In the genomic region with DNA sequence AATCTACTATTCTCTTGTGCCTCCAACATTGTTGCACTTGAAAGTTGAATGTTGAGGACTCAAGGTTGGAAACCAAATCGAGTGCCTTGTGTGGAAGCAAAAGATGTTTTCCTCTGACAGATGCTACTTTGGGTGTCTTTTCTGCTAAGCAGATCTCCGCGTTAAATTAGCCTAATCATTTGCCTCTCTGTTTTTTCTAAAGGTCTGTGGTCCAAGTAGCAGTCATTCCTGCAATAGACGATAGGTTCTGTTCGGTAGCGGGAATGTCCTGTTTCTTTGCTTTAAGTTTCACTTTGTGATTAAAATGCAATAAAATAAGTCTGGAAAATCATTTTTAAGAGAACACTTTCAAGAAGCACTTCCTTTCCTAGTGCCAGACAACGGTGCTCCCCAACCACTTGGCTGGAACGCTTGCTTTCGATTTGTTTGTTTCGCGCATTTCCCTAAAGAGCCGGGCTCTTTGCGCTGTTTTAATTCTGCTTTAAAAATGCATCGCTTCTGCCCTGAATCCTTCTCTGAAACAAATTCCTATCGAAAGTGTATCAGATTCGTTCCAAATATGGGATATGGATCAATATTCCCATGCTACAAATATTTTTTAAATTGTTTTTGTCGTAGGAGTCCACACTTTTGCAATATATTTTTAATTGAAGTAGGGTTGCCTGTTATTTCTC, we compare ENCODE assay signal across 12 cellular contexts. TPM values are rescaled to one million over a fixed set of nuclear protein-coding genes. Genes with fewer than 3 reads are reported as not detected.
DNase-seq lines count a peak whose midpoint lies in the region; ATAC-seq and TF ChIP-seq lines count a peak whose summit lies in the region.
"Had no signal": no experiment of that assay in that cellular context is flagged by ENCODE, and none has a peak within 500 bp of the region (broad histone marks: within the 10 kb centered on the region; RNA-seq: fewer than 3 reads in every experiment).

No MANE protein-coding gene starts in this region.

- H3K4me1 Mint-ChIP-seq in natural killer cell treated with Interleukin-12 subunit alpha and Interleukin-12 subunit beta and Interleukin-15 and Interleukin-18, amount 100 ng/mL, for 72 hours (ENCODE audit: low read depth in 2 of 2): peaks cover 9 to 14% of the 10 kb centered on the region in 2 donors
- H3K4me1 Mint-ChIP-seq in natural killer cell: peaks cover 5 to 21% of the 10 kb centered on the region in 2 donors

- H3K9me3 Mint-ChIP-seq in natural killer cell treated with Interleukin-12 subunit alpha and Interleukin-12 subunit beta and Interleukin-15 and Interleukin-18, amount 100 ng/mL, for 72 hours: no peaks in the 10 kb centered on the region
- peaks cover 2 to 6% of the 10 kb centered on the region in 2 donors for H3K9me3 Mint-ChIP-seq in natural killer cell

- DNase-seq in natural killer cell treated with Interleukin-12 subunit alpha and Interleukin-12 subunit beta and Interleukin-15 and Interleukin-18, amount 100 ng/mL, for 72 hours (ENCODE audit: low spot score): no peak
- DNase-seq in natural killer cell: no peak
- DNase-seq in OCI-M1 (lab: John Stamatoyannopoulos, UW): peak; percentile 31
- DNase-seq in fibroblast of pulmonary artery (ENCODE audit: low read depth): peak; percentile 21
- DNase-seq in activated naive CD4-positive, alpha-beta T cell (lab: John Stamatoyannopoulos, UW): no peak
- DNase-seq in posterior vena cava (ENCODE audit: low spot score): no peak
- DNase-seq in kidney glomerular epithelial cell (lab: John Stamatoyannopoulos, UW): no peak
- no peak for DNase-seq in NCI-H187 treated with DMSO at 0.1 percent for 48 hours (lab: John Stamatoyannopoulos, UW)
- DNase-seq: Calu3, NCI-H226, occipital lobe, uterus had no signal

- no peak for ATAC-seq in natural killer cell treated with Interleukin-12 subunit alpha and Interleukin-12 subunit beta and Interleukin-15 and Interleukin-18, amount 100 ng/mL, for 72 hours
- ATAC-seq in natural killer cell: no peak

- H3K4me3 ChIP-seq in fibroblast of pulmonary artery (replicated peaks; ENCODE audit: low read depth, low read length): no peak overlapping the region
- H3K4me3 ChIP-seq: uterus had no signal

- no peak overlapping the region for H3K27ac Mint-ChIP-seq in natural killer cell treated with Interleukin-12 subunit alpha and Interleukin-12 subunit beta and Interleukin-15 and Interleukin-18, amount 100 ng/mL, for 72 hours
- H3K27ac Mint-ChIP-seq in natural killer cell: no peak overlapping the region

- H3K4me3 Mint-ChIP-seq in natural killer cell treated with Interleukin-12 subunit alpha and Interleukin-12 subunit beta and Interleukin-15 and Interleukin-18, amount 100 ng/mL, for 72 hours: peak overlapping the region; percentile 40
- H3K4me3 Mint-ChIP-seq in natural killer cell: no peak overlapping the region

- H3K27me3 Mint-ChIP-seq in natural killer cell treated with Interleukin-12 subunit alpha and Interleukin-12 subunit beta and Interleukin-15 and Interleukin-18, amount 100 ng/mL, for 72 hours: peaks cover 56 to 75% of the 10 kb centered on the region in 2 donors
- peaks cover 79% of the 10 kb centered on the region in 2 donors for H3K27me3 Mint-ChIP-seq in natural killer cell (ENCODE audit: low read depth in 2 of 2)

- no peak for TF ChIP-seq CTCF in natural killer cell (IDR thresholded peaks at IDR 0.05)
- no peak for TF ChIP-seq CTCF in fibroblast of pulmonary artery (IDR thresholded peaks at IDR 0.05; ENCODE audit: low read length, missing control alignments)

- intact Hi-C loops in natural killer cell (cut with micrococcal nuclease): loop anchor here (5.0 kb wide), 1 partner anchor 33 kb away; no protein-coding TSS in a partner anchor
- intact Hi-C loops in posterior vena cava (cut with DNase I): no loop called here

- H3K36me3 Mint-ChIP-seq in natural killer cell treated with Interleukin-12 subunit alpha and Interleukin-12 subunit beta and Interleukin-15 and Interleukin-18, amount 100 ng/mL, for 72 hours: peaks cover 24% of the 10 kb centered on the region
- peaks cover 23% of the 10 kb centered on the region for H3K36me3 Mint-ChIP-seq in natural killer cell

RNA-seq across cellular contexts. Expression of gene ZIC2, which starts 14.1 kb away (rescaled TPM):
- total RNA-seq in natural killer cell treated with Interleukin-12 subunit alpha and Interleukin-12 subunit beta and Interleukin-15 and Interleukin-18, amount 100 ng/mL, for 72 hours: 1 to 10 TPM in 1 of 2 donors, not detected in 1; 3.4 TPM
- total RNA-seq in natural killer cell (not detected), posterior vena cava (under 1 TPM in 1 of 2 donors, not detected in 1; 0.10 TPM)
- total RNA-seq: uterus had no signal

RNA-seq across cellular contexts. Expression of gene ZIC5, which starts 24.1 kb away (rescaled TPM):
- total RNA-seq in natural killer cell treated with Interleukin-12 subunit alpha and Interleukin-12 subunit beta and Interleukin-15 and Interleukin-18, amount 100 ng/mL, for 72 hours: not detected
- not detected for total RNA-seq in natural killer cell
- not detected for total RNA-seq in posterior vena cava
- total RNA-seq: uterus had no signal

Comparison
In these comparisons a context has a peak if more than half of its experiments do, and no peak if none do; other contexts are left out.
1. DNase-seq: peak in OCI-M1 (single experiment) and fibroblast of pulmonary artery (single experiment); none in natural killer cell treated with Interleukin-12 subunit alpha and Interleukin-12 subunit beta and Interleukin-15 and Interleukin-18, amount 100 ng/mL, for 72 hours (single experiment), natural killer cell (single experiment), activated naive CD4-positive, alpha-beta T cell (0 of 4), posterior vena cava (single experiment), kidney glomerular epithelial cell (single experiment) and NCI-H187 treated with DMSO at 0.1 percent for 48 hours (single experiment).